In genomic region chr11:79471071-79471470, GRCh38 we compare ENCODE assay signal across 21 cellular contexts. TPM values are rescaled to one million over a fixed set of nuclear protein-coding genes. Genes with fewer than 3 reads are reported as not detected.
DNase-seq lines count a peak whose midpoint lies in the region; ATAC-seq and TF ChIP-seq lines count a peak whose summit lies in the region.
"Had no signal": no experiment of that assay in that cellular context is flagged by ENCODE, and none has a peak within 500 bp of the region (broad histone marks: within the 10 kb centered on the region; RNA-seq: fewer than 3 reads in every experiment).

No MANE protein-coding gene starts in this region.

- H2BK15ac ChIP-seq in mesendoderm (replicated peaks; ENCODE audit: low read depth): no peak overlapping the region

- peak overlapping the region; percentile 9 for H3K56ac ChIP-seq in mesendoderm (ENCODE audit: low read length)

- no peak overlapping the region for H2AK5ac ChIP-seq in mesendoderm (ENCODE audit: low read length)

- no peaks in the 10 kb centered on the region for H3F3A ChIP-seq in GM23338 (replicated peaks; ENCODE audit: low read depth)

- H4K20me1 ChIP-seq in GM23338 (replicated peaks; ENCODE audit: insufficient read depth): no peaks in the 10 kb centered on the region
- H4K20me1 ChIP-seq: BLaER1 treated with 17β-estradiol and CSF1 and Interleukin-3, amounts not matched to agents 10 nM and 100 nM had no signal

- H2AFZ ChIP-seq in GM23338: peak overlapping the region; percentile 3

- H3K79me1 ChIP-seq in mesendoderm (ENCODE audit: low read length): no peaks in the 10 kb centered on the region

- H3K4me2 ChIP-seq in GM23338: peak overlapping the region; percentile 42
- no peak overlapping the region for H3K4me2 ChIP-seq in mesendoderm (ENCODE audit: low read length)

- 62% methylated on average over 5 of the region's 5 CpGs for WGBS in esophagus muscularis mucosa
- no CpG with 5 or more reads among the region's 5 CpGs for WGBS in mesendoderm (ENCODE audit: extremely low coverage, insufficient coverage, low lambda C conversion rate)

- no peak for TF ChIP-seq POLR2A in esophagus muscularis mucosa (IDR thresholded peaks at IDR 0.05; ENCODE audit: low read depth)

- H3K18ac ChIP-seq in mesendoderm (ENCODE audit: low read length): no peak overlapping the region

- no peak overlapping the region for H4K5ac ChIP-seq in mesendoderm (ENCODE audit: low read length)

- H3K4me1 ChIP-seq in GM23338 (ENCODE audit: insufficient read depth): peaks cover 49% of the 10 kb centered on the region
- H3K4me1 ChIP-seq in esophagus muscularis mucosa: no peaks in the 10 kb centered on the region
- peaks cover 19% of the 10 kb centered on the region for H3K4me1 ChIP-seq in mesendoderm (ENCODE audit: control insufficient read depth, low read depth, low read length)
- no peaks in the 10 kb centered on the region for H3K4me1 ChIP-seq in ascending aorta
- H3K4me1 ChIP-seq: Caco-2, SJCRH30 had no signal

- H3K4me1 Mint-ChIP-seq in GM23338 (peaks cover 69% of the 10 kb centered on the region), WTC11 (peaks cover 69% of the 10 kb centered on the region)
- H3K4me1 Mint-ChIP-seq: CD4-positive, alpha-beta memory T cell had no signal

- POLR2A ChIA-PET in WTC11 (lab: Charles Lee): no interaction called here

- H3K79me2 ChIP-seq in GM23338 (replicated peaks; ENCODE audit: insufficient read depth) (no peaks in the 10 kb centered on the region), mesendoderm (ENCODE audit: control insufficient read depth, insufficient read depth, low read length) (no peaks in the 10 kb centered on the region)

- no peak for TF ChIP-seq EP300 in esophagus muscularis mucosa (IDR thresholded peaks at IDR 0.05)

- no peak overlapping the region for H3K4ac ChIP-seq in mesendoderm (ENCODE audit: low read depth, low read length)

- H2BK120ac ChIP-seq in mesendoderm (ENCODE audit: low read depth, low read length): no peak overlapping the region

- H3K4me3 Mint-ChIP-seq in GM23338 (no peak overlapping the region), WTC11 (no peak overlapping the region)
- H3K4me3 Mint-ChIP-seq: CD4-positive, alpha-beta memory T cell had no signal

- H3K27me3 Mint-ChIP-seq in GM23338 (ENCODE audit: insufficient read depth, low read depth, poor library complexity) (peaks cover 9% of the 10 kb centered on the region), WTC11 (ENCODE audit: low read depth) (peaks cover 6% of the 10 kb centered on the region)

- H3K9me3 ChIP-seq in esophagus muscularis mucosa (no peaks in the 10 kb centered on the region), ascending aorta (no peaks in the 10 kb centered on the region)
- H3K9me3 ChIP-seq: SJCRH30 had no signal

- H4K8ac ChIP-seq in mesendoderm (ENCODE audit: low read depth, low read length): no peak overlapping the region

- H3K27me3 ChIP-seq in GM23338 (ENCODE audit: insufficient read depth) (no peaks in the 10 kb centered on the region), esophagus muscularis mucosa (peaks cover 0 to 6% (median 0%) of the 10 kb centered on the region in 4 donors), mesendoderm (ENCODE audit: insufficient read depth, low read length, poor library complexity) (no peaks in the 10 kb centered on the region), ascending aorta (no peaks in the 10 kb centered on the region)
- H3K27me3 ChIP-seq: SJCRH30 had no signal

- DNase-seq in GM23338 (ENCODE audit: low spot score) (peak; percentile 48), WTC11 (ENCODE audit: low spot score) (no peak), esophagus muscularis mucosa (ENCODE audit: extremely low spot score) (peak; percentile 80), mesendoderm (peak; percentile 74), NCI-H2029 treated with DMSO at 0.1 percent for 48 hours (lab: John Stamatoyannopoulos, UW) (no peak), cardiac septum (ENCODE audit: low spot score) (no peak), ascending aorta (ENCODE audit: low spot score in 2 of 2) (no peak), HK-2 (ENCODE audit: unreplicated experiment) (no peak)
- DNase-seq: CD4-positive, alpha-beta memory T cell; DMS 273 treated with DMSO at 0.1 percent for 48 hours; GDM1; H7; Kasumi-1; NCI-H1694; NCI-H2081 treated with DMSO at 0.1 percent for 48 hours; NCI-H226; NCI-H510A treated with DMSO at 0.1 percent for 48 hours; NCI-H82; SJCRH30 had no signal

- CTCF ChIA-PET in WTC11 (lab: Charles Lee): interaction anchor here (0.8 to 1.6 kb wide), 5 partner anchors 8 to 70 kb away, joined by 3 to 5 read pairs (median 4); no protein-coding TSS in a partner anchor

- no peak overlapping the region for H3K23ac ChIP-seq in mesendoderm (ENCODE audit: low read length)

- no peak overlapping the region for H2BK5ac ChIP-seq in mesendoderm (ENCODE audit: low read length)

- H3K36me3 Mint-ChIP-seq in GM23338 (ENCODE audit: low read depth) (peaks cover 9% of the 10 kb centered on the region), WTC11 (peaks cover 14% of the 10 kb centered on the region)
- H3K36me3 Mint-ChIP-seq: CD4-positive, alpha-beta memory T cell had no signal

- H3K27ac ChIP-seq in GM23338 (ENCODE audit: low read depth) (no peak overlapping the region), esophagus muscularis mucosa (replicated peaks in 1 of 4) (no peak overlapping the region), mesendoderm (ENCODE audit: low read depth, low read length) (no peak overlapping the region), ascending aorta (no peak overlapping the region)
- H3K27ac ChIP-seq: BLaER1 treated with 17β-estradiol and CSF1 and Interleukin-3, amounts not matched to agents 10 nM and 100 nM; SJCRH30 had no signal

- ATAC-seq in GM23338 (peak; percentile 20), WTC11 (peak; percentile 19)

- H3K9me3 Mint-ChIP-seq in GM23338 (peaks cover 13% of the 10 kb centered on the region), WTC11 (peaks cover 11% of the 10 kb centered on the region)

- H3K4me3 ChIP-seq in GM23338: no peak overlapping the region
- no peak overlapping the region for H3K4me3 ChIP-seq in esophagus muscularis mucosa
- H3K4me3 ChIP-seq in mesendoderm (ENCODE audit: low read length): no peak overlapping the region
- no peak overlapping the region for H3K4me3 ChIP-seq in ascending aorta
- H3K4me3 ChIP-seq: BLaER1 treated with 17β-estradiol and CSF1 and Interleukin-3, amounts not matched to agents 10 nM and 100 nM; SJCRH30 had no signal

- no peaks in the 10 kb centered on the region for H3K36me3 ChIP-seq in GM23338 (ENCODE audit: insufficient read depth)
- no peaks in the 10 kb centered on the region for H3K36me3 ChIP-seq in esophagus muscularis mucosa
- H3K36me3 ChIP-seq in mesendoderm (ENCODE audit: control insufficient read depth, insufficient read depth, low read length): no peaks in the 10 kb centered on the region
- no peaks in the 10 kb centered on the region for H3K36me3 ChIP-seq in ascending aorta
- H3K36me3 ChIP-seq: BLaER1 treated with 17β-estradiol and CSF1 and Interleukin-3, amounts not matched to agents 10 nM and 100 nM; SJCRH30 had no signal

- intact Hi-C loops in esophagus muscularis mucosa (cut with DNase I): no loop called here
- intact Hi-C loops in cardiac septum (cut with DNase I): no loop called here
- intact Hi-C loops in ascending aorta (cut with DNase I): no loop called here

- H3K27ac Mint-ChIP-seq in GM23338 (peak overlapping the region; percentile 9; the same call in 1 of the 2 replicates), WTC11 (no peak overlapping the region; the same call in 1 of the 2 replicates)
- H3K27ac Mint-ChIP-seq: CD4-positive, alpha-beta memory T cell had no signal

- peaks cover 7% of the 10 kb centered on the region; the same call in 1 of the 2 replicates for H3K9me2 ChIP-seq in GM23338 (ENCODE audit: insufficient read depth)

- TF ChIP-seq CTCF in GM23338 (conservative IDR thresholded peaks at IDR 0.05; ENCODE audit: low read depth in 2 of 2) (no peak), WTC11 (IDR thresholded peaks at IDR 0.05) (no peak), esophagus muscularis mucosa (IDR thresholded peaks at IDR 0.05) (no peak), ascending aorta (IDR thresholded peaks at IDR 0.05) (no peak)

- H3K9ac ChIP-seq in mesendoderm (ENCODE audit: low read length): no peak overlapping the region
- H3K9ac ChIP-seq: BLaER1 treated with 17β-estradiol and CSF1 and Interleukin-3, amounts not matched to agents 10 nM and 100 nM had no signal

TF ChIP-seq in GM23338, 12 proteins besides CTCF, POLR2A, EP300 and RAD21 (continues in another document):
- no peak for TF ChIP-seq ZNF114 (CRISPR knock-in tag; IDR thresholded peaks at IDR 0.05)

TF ChIP-seq in WTC11, 78 proteins besides CTCF, POLR2A, EP300 and RAD21:
- no peak for TF ChIP-seq TCF7 (CRISPR knock-in tag; IDR thresholded peaks at IDR 0.05; ENCODE audit: low read depth)
- peak; percentile 64; the same call in 1 of the 2 replicates for TF ChIP-seq PRDM15 (CRISPR knock-in tag; IDR thresholded peaks at IDR 0.05)

RNA-seq across cellular contexts. Expression of gene TENM4, which starts 30.2 kb away (rescaled TPM):
- total RNA-seq in GM23338 (2014; rRNA removed; shearing (Covaris generic)): 2.5 and 7.3 TPM in 2 replicates
- polyA plus RNA-seq in GM23338 (2016; fragmentation: Nextera tagmentation; extraction: Ambion mirVana): 5.0 and 7.3 TPM in 2 replicates
- 17.2 to 25.0 TPM (median 18.1 TPM) in 3 replicates for total RNA-seq in WTC11 (2021)
- 1 to 10 TPM; 4.1 to 9.6 (median 8.0) TPM for total RNA-seq in esophagus muscularis mucosa
- 32.1 TPM for polyA plus RNA-seq in mesendoderm (2013, experiment 1 of 2)
- polyA plus RNA-seq in mesendoderm (2013, experiment 2 of 2): 25.8 TPM
- total RNA-seq in cardiac septum: 3.4 TPM
- total RNA-seq in ascending aorta: 11.9 TPM

Comparison
In these comparisons a context has a peak if more than half of its experiments do, and no peak if none do; other contexts are left out.
1. DNase-seq: peak in GM23338 (single experiment), esophagus muscularis mucosa (single experiment) and mesendoderm (single experiment); none in WTC11 (single experiment), NCI-H2029 treated with DMSO at 0.1 percent for 48 hours (single experiment), cardiac septum (single experiment), ascending aorta (0 of 2) and HK-2 (single experiment).